19 cellular contexts compared by ENCODE assay signal in the genomic region with DNA sequence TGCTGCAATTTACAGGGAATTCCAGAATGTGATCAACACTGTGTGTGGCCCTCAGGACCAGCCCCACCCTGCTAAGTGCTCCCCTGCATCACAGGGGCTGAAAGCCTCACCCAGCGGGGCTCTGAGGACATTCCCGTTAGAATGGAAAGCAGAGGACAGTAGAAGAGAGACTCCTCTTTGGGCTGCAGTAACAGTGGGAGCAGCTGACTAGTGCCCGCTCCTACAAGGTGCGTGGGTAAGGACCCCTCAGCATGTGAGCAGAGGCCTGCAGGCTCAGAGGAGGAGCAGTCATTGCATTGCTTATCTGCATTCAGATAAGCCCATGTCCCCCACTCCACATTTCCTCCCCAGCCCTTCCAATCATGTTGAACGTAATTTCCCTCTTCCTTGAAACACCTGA.
DNase-seq lines count a peak whose midpoint lies in the region; ATAC-seq, FAIRE-seq and TF ChIP-seq lines count a peak whose summit lies in the region.
"Had no signal": no experiment of that assay in that cellular context is flagged by ENCODE, and none has a peak within 500 bp of the region (broad histone marks: within the 10 kb centered on the region; RNA-seq: fewer than 3 reads in every experiment).

No MANE protein-coding gene starts in this region.

- no peak overlapping the region for H2BK5ac ChIP-seq in trophoblast cell (ENCODE audit: low read depth, low read length, poor library complexity)

- no peaks in the 10 kb centered on the region for H3K79me2 ChIP-seq in SU-DHL-6 (ENCODE audit: insufficient read depth, low read length)
- no peaks in the 10 kb centered on the region for H3K79me2 ChIP-seq in trophoblast cell (ENCODE audit: control insufficient read depth, insufficient read depth, low read length, poor library complexity)

- no peak overlapping the region for H3K23ac ChIP-seq in trophoblast cell (ENCODE audit: low read length)

- ATAC-seq in HG03469 (IDR thresholded peaks at IDR 0.05; ENCODE audit: unreplicated experiment): no peak
- ATAC-seq: PC-3 had no signal

- H3K9me3 Mint-ChIP-seq in T-helper 2 cell treated with Interferon-gamma antibody and Interleukin-4, amounts not matched to agents 5 μg/mL and 100 μg/mL, for 36 hours: no peaks in the 10 kb centered on the region

- H3K4me1 ChIP-seq in trophoblast cell (ENCODE audit: control insufficient read depth in 1 of 2, insufficient read depth in 2 of 2, low read length in 2 of 2): no peaks in the 10 kb centered on the region

- DNase-seq in HTR-8/SVneo (ENCODE audit: insufficient read length, low spot score) (no peak), iPS-NIHi7 (ENCODE audit: extremely low spot score) (peak; percentile 29), trophoblast cell (no peak)
- no peak for DNase-seq in T-helper 2 cell treated with Interferon-gamma antibody and Interleukin-4, amounts not matched to agents 5 μg/mL and 100 μg/mL, for 36 hours (ENCODE audit: low spot score)
- no peak for DNase-seq in effector CD4-positive, alpha-beta T cell
- DNase-seq: CD4-positive, CD25-positive, alpha-beta regulatory T cell; DMS79; KBM-7; NCI-H1105; NCI-H2029 treated with DMSO at 0.1 percent for 48 hours; NCI-H2171; NCI-H345; NCI-H524; PC-3; SHP77; SW 1271 had no signal

- H2BK12ac ChIP-seq in trophoblast cell (ENCODE audit: low read length): no peak overlapping the region

- H3K27me3 Mint-ChIP-seq in T-helper 2 cell treated with Interferon-gamma antibody and Interleukin-4, amounts not matched to agents 5 μg/mL and 100 μg/mL, for 36 hours (ENCODE audit: low read depth): no peaks in the 10 kb centered on the region
- H3K27me3 Mint-ChIP-seq: CD4-positive, CD25-positive, alpha-beta regulatory T cell had no signal

- no peak for TF ChIP-seq CTCF in SU-DHL-6 (IDR thresholded peaks at IDR 0.05; ENCODE audit: insufficient read depth, low read length, poor library complexity, severe bottlenecking)

- H4K91ac ChIP-seq in trophoblast cell (ENCODE audit: low read depth, low read length): no peak overlapping the region

- H3K27ac ChIP-seq in SU-DHL-6 (ENCODE audit: low read depth, low read length): peak overlapping the region; percentile 57; the same call in 1 of the 2 replicates
- no peak overlapping the region for H3K27ac ChIP-seq in trophoblast cell (ENCODE audit: low read depth, low read length)

- H4K12ac ChIP-seq in trophoblast cell (ENCODE audit: low read depth, low read length): no peak overlapping the region

- H2AFZ ChIP-seq in SU-DHL-6 (ENCODE audit: low read depth, low read length, severe bottlenecking) (no peak overlapping the region), trophoblast cell (ENCODE audit: insufficient read depth, low read length, poor library complexity) (no peak overlapping the region)

- H3K4me2 ChIP-seq in SU-DHL-6 (ENCODE audit: low read depth, low read length, poor library complexity, severe bottlenecking) (no peak overlapping the region), trophoblast cell (ENCODE audit: low read length) (no peak overlapping the region)

- WGBS in trophoblast cell (ENCODE audit: extremely low coverage, insufficient coverage, insufficient read length): no CpG with 5 or more reads among the region's 5 CpGs

- 0 out of 2 replicates have a peak, but pooled peaks cover 3% of the 10 kb centered on the region for H3K36me3 ChIP-seq in SU-DHL-6 (ENCODE audit: low read length)
- H3K36me3 ChIP-seq in trophoblast cell (ENCODE audit: control insufficient read depth in 1 of 2, insufficient read depth in 2 of 2, low read length in 2 of 2): peaks cover 2% of the 10 kb centered on the region in 2 experiments

- H3K9me2 ChIP-seq in SU-DHL-6 (replicated peaks; ENCODE audit: insufficient read depth, low read length): no peaks in the 10 kb centered on the region

- FAIRE-seq in HTR-8/SVneo (lab: Jason Lieb, UNC): peak; percentile 76
- FAIRE-seq: H54 had no signal

- no peaks in the 10 kb centered on the region for H3K4me1 Mint-ChIP-seq in T-helper 2 cell treated with Interferon-gamma antibody and Interleukin-4, amounts not matched to agents 5 μg/mL and 100 μg/mL, for 36 hours (ENCODE audit: low read depth)
- H3K4me1 Mint-ChIP-seq: CD4-positive, CD25-positive, alpha-beta regulatory T cell had no signal

- H3K36me3 Mint-ChIP-seq in T-helper 2 cell treated with Interferon-gamma antibody and Interleukin-4, amounts not matched to agents 5 μg/mL and 100 μg/mL, for 36 hours (ENCODE audit: low read depth): peaks cover 12% of the 10 kb centered on the region

- peaks cover 17% of the 10 kb centered on the region; the same call in 1 of the 2 replicates for H3F3A ChIP-seq in SU-DHL-6 (ENCODE audit: insufficient read depth)

- H3K27ac Mint-ChIP-seq in T-helper 2 cell treated with Interferon-gamma antibody and Interleukin-4, amounts not matched to agents 5 μg/mL and 100 μg/mL, for 36 hours: no peak overlapping the region

- no peaks in the 10 kb centered on the region for H3K27me3 ChIP-seq in SU-DHL-6 (ENCODE audit: low read length)
- H3K27me3 ChIP-seq in trophoblast cell (ENCODE audit: insufficient read depth, low read length): no peaks in the 10 kb centered on the region

- no peaks in the 10 kb centered on the region for H4K20me1 ChIP-seq in SU-DHL-6 (ENCODE audit: low read depth, low read length)

- H3K18ac ChIP-seq in trophoblast cell (ENCODE audit: low read length): no peak overlapping the region

- H3K4me3 ChIP-seq in SU-DHL-6 (ENCODE audit: insufficient read depth, low read length, poor library complexity, severe bottlenecking): no peak overlapping the region
- no peak overlapping the region for H3K4me3 ChIP-seq in trophoblast cell (ENCODE audit: low read depth, low read length)

- no peak overlapping the region for H3K4ac ChIP-seq in trophoblast cell (ENCODE audit: low read depth, low read length)

- no peaks in the 10 kb centered on the region for H3K79me1 ChIP-seq in trophoblast cell (ENCODE audit: low read length)

- H3K9me3 ChIP-seq in SU-DHL-6 (ENCODE audit: insufficient read depth, low read length): no peaks in the 10 kb centered on the region
- no peaks in the 10 kb centered on the region for H3K9me3 ChIP-seq in trophoblast cell (ENCODE audit: insufficient read depth, low read depth, low read length)

- no peak overlapping the region for H4K8ac ChIP-seq in trophoblast cell (ENCODE audit: low read depth, low read length)

- H2AK5ac ChIP-seq in trophoblast cell (ENCODE audit: low read length): no peak overlapping the region

- H3K9ac ChIP-seq in SU-DHL-6 (ENCODE audit: low read length): no peak overlapping the region
- no peak overlapping the region for H3K9ac ChIP-seq in trophoblast cell (ENCODE audit: low read length)

- no peak overlapping the region for H3K4me3 Mint-ChIP-seq in T-helper 2 cell treated with Interferon-gamma antibody and Interleukin-4, amounts not matched to agents 5 μg/mL and 100 μg/mL, for 36 hours
- H3K4me3 Mint-ChIP-seq: CD4-positive, CD25-positive, alpha-beta regulatory T cell had no signal

- no peak overlapping the region for H2BK120ac ChIP-seq in trophoblast cell (ENCODE audit: insufficient read depth, low read length, poor library complexity)

- no peak overlapping the region for H3K14ac ChIP-seq in trophoblast cell (ENCODE audit: low read length)
